Comparison of ENCODE assay signal across 28 cellular contexts in genomic region chr1:156293098-156293434, GRCh38. TPM values are rescaled to one million over a fixed set of nuclear protein-coding genes. Genes with fewer than 3 reads are reported as not detected.
DNase-seq lines count a peak whose midpoint lies in the region; ATAC-seq and TF ChIP-seq lines count a peak whose summit lies in the region.
"Had no signal": no experiment of that assay in that cellular context is flagged by ENCODE, and none has a peak within 500 bp of the region (broad histone marks: within the 10 kb centered on the region; RNA-seq: fewer than 3 reads in every experiment).

No MANE protein-coding gene starts in this region.

- peaks cover 34% of the 10 kb centered on the region for H3K36me3 Mint-ChIP-seq in Caco-2 (ENCODE audit: insufficient read depth, unreplicated experiment)

- BruUV-seq in Caco-2 (replicated peaks; lab: Mats Ljungman, UMichigan) = no TSS peak

- peaks cover 31% of the 10 kb centered on the region for H3K79me2 ChIP-seq in hepatocyte

- DNase-seq in Caco-2 = no peak
- no peak for DNase-seq in RWPE1 (ENCODE audit: low spot score)
- no peak for DNase-seq in hepatocyte (ENCODE audit: low spot score)
- DNase-seq in prostate gland (ENCODE audit: low spot score) = no peak
- DNase-seq in RKO (ENCODE audit: low spot score) = no peak
- DNase-seq: activated CD4-positive, alpha-beta T cell treated with anti-CD3 and anti-CD28 coated beads, Interleukin-2, amount 10 ng/mL, durations not matched to agents 7 days and 5 days; activated naive CD4-positive, alpha-beta T cell treated with anti-CD3 and anti-CD28 coated beads, Interleukin-2, amount 50 U/mL, for 16 hours; activated T-cell treated with anti-CD3 and anti-CD28 coated beads, Interleukin-2, amount 50 U/mL, for 48 hours; anterior cingulate cortex; DND-41; effector CD4-positive, alpha-beta T cell; GF-D8; NCI-H1092; NCI-H1694 treated with DMSO at 0.1 percent for 48 hours; NCI-H82; stimulated activated CD4-positive, alpha-beta T cell treated with anti-CD3 and anti-CD28 coated beads, Interleukin-4, amount 100 ng/mL, for 1 hour; SW 1271; T-helper 9 cell; upper lobe of left lung had no signal

- peaks cover 20% of the 10 kb centered on the region for H3K4me1 Mint-ChIP-seq in Caco-2 (ENCODE audit: low read depth, unreplicated experiment)

- no peaks in the 10 kb centered on the region for H3K9me3 Mint-ChIP-seq in Caco-2 (ENCODE audit: unreplicated experiment)
- H3K9me3 Mint-ChIP-seq: activated CD4-positive, alpha-beta T cell treated with anti-CD3 and anti-CD28 coated beads, Interleukin-2, amount 10 ng/mL, durations not matched to agents 7 days and 5 days had no signal

- POLR2A ChIA-PET in Caco-2 (lab: Charles Lee) (interaction anchor here (0.6 kb wide), 1 partner anchor 11 kb away, joined by 4 read pairs; no protein-coding TSS in a partner anchor), RWPE1 (lab: Yijun Ruan, JAX; ENCODE audit: low non-redundant PET) (no interaction called here)

- ATAC-seq in GM21619 (IDR thresholded peaks at IDR 0.05; ENCODE audit: unreplicated experiment) = no peak
- no peak for ATAC-seq in HG02610 (IDR thresholded peaks at IDR 0.05; ENCODE audit: unreplicated experiment)

- TF ChIP-seq POLR2A in prostate gland (IDR thresholded peaks at IDR 0.05) = no peak

- no peaks in the 10 kb centered on the region for H3K27me3 ChIP-seq in Caco-2 (replicated peaks; ENCODE audit: control insufficient read depth, insufficient read depth, low read length)
- no peaks in the 10 kb centered on the region for H3K27me3 ChIP-seq in hepatocyte
- no peaks in the 10 kb centered on the region for H3K27me3 ChIP-seq in prostate gland (replicated peaks; ENCODE audit: insufficient read depth)
- H3K27me3 ChIP-seq: breast epithelium, neutrophil, upper lobe of left lung had no signal

- intact Hi-C loops in Caco-2 (cut with micrococcal nuclease; ENCODE audit: unreplicated experiment) = no loop called here
- intact Hi-C loops in prostate gland (cut with DNase I) = no loop called here

- CTCF ChIA-PET in Caco-2 (lab: Charles Lee) (no interaction called here), RWPE1 (lab: Yijun Ruan, JAX) (no interaction called here)

- peaks cover 3% of the 10 kb centered on the region; the same call in 1 of the 2 replicates for H3K36me3 ChIP-seq in Caco-2 (ENCODE audit: control insufficient read depth, insufficient read depth, low read length)
- H3K36me3 ChIP-seq in hepatocyte (replicated peaks; ENCODE audit: insufficient read depth, low read depth) = no peaks in the 10 kb centered on the region
- H3K36me3 ChIP-seq in prostate gland = no peaks in the 10 kb centered on the region
- H3K36me3 ChIP-seq: breast epithelium had no signal

- H3K27ac ChIP-seq in RWPE1 (peak overlapping the region; percentile 58), hepatocyte (peak overlapping the region; percentile 85), prostate gland (peak overlapping the region; percentile 81 to 93)
- H3K27ac ChIP-seq: C4-2B, upper lobe of left lung had no signal

- H3K4me1 ChIP-seq in Caco-2 = peaks cover 20% of the 10 kb centered on the region
- peaks cover 24% of the 10 kb centered on the region for H3K4me1 ChIP-seq in hepatocyte (ENCODE audit: insufficient read depth)
- peaks cover 12% of the 10 kb centered on the region for H3K4me1 ChIP-seq in prostate gland (replicated peaks)

- no peak overlapping the region for H3K4me3 Mint-ChIP-seq in Caco-2 (ENCODE audit: unreplicated experiment)

- no peak overlapping the region for H3K4me3 ChIP-seq in Caco-2 (ENCODE audit: low read depth, low read length)
- no peak overlapping the region for H3K4me3 ChIP-seq in hepatocyte
- H3K4me3 ChIP-seq in prostate gland = no peak overlapping the region
- H3K4me3 ChIP-seq: breast epithelium, upper lobe of left lung had no signal

- peak overlapping the region; percentile 68 for H3K27ac Mint-ChIP-seq in Caco-2 (ENCODE audit: unreplicated experiment)

- H4K20me1 ChIP-seq in hepatocyte (ENCODE audit: insufficient read depth, poor library complexity, severe bottlenecking) = no peaks in the 10 kb centered on the region

- H3K9me2 ChIP-seq in hepatocyte (replicated peaks; ENCODE audit: insufficient read depth) = no peaks in the 10 kb centered on the region

- H3K9me3 ChIP-seq in Caco-2 (no peaks in the 10 kb centered on the region), hepatocyte (ENCODE audit: low read depth) (no peaks in the 10 kb centered on the region), prostate gland (no peaks in the 10 kb centered on the region)
- H3K9me3 ChIP-seq: breast epithelium, neutrophil, upper lobe of left lung had no signal

- peak overlapping the region; percentile 70 for H3K4me2 ChIP-seq in hepatocyte

- H3K27me3 Mint-ChIP-seq in Caco-2 (ENCODE audit: insufficient read depth, unreplicated experiment) = no peaks in the 10 kb centered on the region
- H3K27me3 Mint-ChIP-seq: activated CD4-positive, alpha-beta T cell treated with anti-CD3 and anti-CD28 coated beads, Interleukin-2, amount 10 ng/mL, durations not matched to agents 7 days and 5 days had no signal

- WGBS in hepatocyte (ENCODE audit: low lambda C conversion rate, missing lambda C conversion rate) = 97% methylated on average over 8 of the region's 8 CpGs
- WGBS in prostate gland = 85% methylated on average over 8 of the region's 8 CpGs

- H2AFZ ChIP-seq in hepatocyte = no peak overlapping the region

- TF ChIP-seq CTCF in Caco-2 (IDR thresholded peaks at IDR 0.05; ENCODE audit: insufficient read depth in 1 of 2, low read depth in 1 of 2, low read length in 1 of 2, severe bottlenecking in 1 of 2, unreplicated experiment in 1 of 2) = no peak
- no peak for TF ChIP-seq CTCF in RWPE1 (conservative IDR thresholded peaks at IDR 0.05; ENCODE audit: low read depth)
- TF ChIP-seq CTCF in hepatocyte (IDR thresholded peaks at IDR 0.05; ENCODE audit: poor library complexity) = no peak
- no peak for TF ChIP-seq CTCF in prostate gland (IDR thresholded peaks at IDR 0.05)

RNA-seq across cellular contexts. Expression of gene GLMP, which starts 2.4 kb away (rescaled TPM):
- total RNA-seq in Caco-2 (2022) = 63.9 and 74.4 TPM in 2 replicates
- total RNA-seq in hepatocyte = 158 and 186 TPM in 2 replicates
- 169 and 206 TPM in 2 replicates for polyA plus RNA-seq in hepatocyte
- 100 to 1,000 TPM in 1 of 2 donors, 10 to 100 TPM in 1; 91.7 to 132 TPM for total RNA-seq in prostate gland

RNA-seq across cellular contexts. Expression of gene VHLL, which starts 6.0 kb away (rescaled TPM):
- total RNA-seq in Caco-2 (2022) = not detected in 2 replicates
- not detected in 2 replicates for total RNA-seq in hepatocyte
- polyA plus RNA-seq in hepatocyte = not detected in 2 replicates
- 1 to 10 TPM in 1 of 2 donors, not detected in 1; 1.1 TPM for total RNA-seq in prostate gland
- total RNA-seq: glomerular endothelial cell, HT-29, NCI-H460, subcutaneous adipose tissue had no signal

RNA-seq across cellular contexts. Expression of gene TMEM79, which starts 8.9 kb away (rescaled TPM):
- total RNA-seq in Caco-2 (2022) (9.5 and 10.7 TPM in 2 replicates), hepatocyte (3.3 and 3.4 TPM in 2 replicates), prostate gland (10 to 100 TPM; 20.7 to 34.3 TPM)
- polyA plus RNA-seq in hepatocyte = 8.5 and 15.7 TPM in 2 replicates

RNA-seq across cellular contexts. Expression of gene SMG5, which starts 10.4 kb away (rescaled TPM):
- total RNA-seq in Caco-2 (2022) (146 and 155 TPM in 2 replicates), hepatocyte (64.3 and 65.9 TPM in 2 replicates), prostate gland (100 to 1,000 TPM in 1 of 2 donors, 10 to 100 TPM in 1; 49.1 to 113 TPM)
- 54.9 and 63.8 TPM in 2 replicates for polyA plus RNA-seq in hepatocyte

RNA-seq across cellular contexts. Expression of gene CCT3, which starts 45.0 kb away (rescaled TPM):
- total RNA-seq in Caco-2 (2022) (340 and 380 TPM in 2 replicates), hepatocyte (224 and 251 TPM in 2 replicates), prostate gland (100 to 1,000 TPM; 144 to 167 TPM)
- 166 and 212 TPM in 2 replicates for polyA plus RNA-seq in hepatocyte
